ENCODE assay signal across 21 cellular contexts in the genomic region with DNA sequence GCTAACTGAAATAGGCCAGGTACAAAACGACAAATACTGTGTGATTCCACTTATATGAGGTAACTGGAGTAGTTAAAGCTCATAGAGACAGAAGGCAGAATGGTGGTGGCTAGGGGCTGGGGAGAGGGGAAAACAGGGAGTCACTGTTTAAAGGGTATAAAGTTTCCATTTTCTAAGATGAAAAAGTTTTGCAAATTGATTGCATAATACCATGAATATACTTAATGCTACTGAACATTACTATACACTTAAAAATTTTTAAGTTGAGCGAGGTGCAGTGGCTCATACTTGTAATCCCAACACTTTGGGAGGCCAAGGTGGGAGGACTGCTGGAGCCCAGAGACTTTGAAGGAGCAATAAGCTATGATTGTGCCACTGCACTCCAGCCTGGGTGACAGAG.
"Had no signal": no experiment of that assay in that cellular context is flagged by ENCODE, and none has a peak within 500 bp of the region (broad histone marks: within the 10 kb centered on the region; RNA-seq: fewer than 3 reads in every experiment).

No MANE protein-coding gene starts in this region.

- DNase-seq: cortex of kidney; effector memory CD8-positive, alpha-beta T cell; hypothalamus; immature natural killer cell; islet precursor cell; kidney glomerular epithelial cell; left ventricle myocardium superior; lower lobe of right lung; pancreas; stimulated activated CD4-positive, alpha-beta T cell treated with anti-CD3 and anti-CD28 coated beads, Interleukin-2, amount 100 ng/mL, for 24 hours; stimulated activated CD4-positive, alpha-beta T cell treated with anti-CD3 and anti-CD28 coated beads, Interleukin-4, amount 100 ng/mL, for 24 hours; stimulated activated naive CD8-positive, alpha-beta T cell treated with anti-CD3 and anti-CD28 coated beads, Interleukin-15, Interleukin-2, amounts not matched to agents 100 U/mL and 50 U/mL, for 24 hours; testis; tibial artery had no signal

- H3K4me3 Mint-ChIP-seq: effector memory CD8-positive, alpha-beta T cell; immature natural killer cell; natural killer cell treated with Interleukin-12 subunit alpha and Interleukin-12 subunit beta and Interleukin-15 and Interleukin-18, amount 100 ng/mL, for 72 hours; neural crest cell; stimulated activated effector memory CD8-positive, alpha-beta T cell treated with anti-CD3 and anti-CD28 coated beads, Interleukin-12 subunit alpha, Interleukin-12 subunit beta, amount 100 ng/mL, for 72 hours; type B pancreatic cell had no signal

- H3K4me1 ChIP-seq: lower lobe of right lung, testis had no signal

- H3K9me3 ChIP-seq: neutrophil, pancreas, testis had no signal

- FAIRE-seq: frontal cortex, pancreas had no signal

- H3K36me3 ChIP-seq: lower lobe of right lung, neutrophil, pancreas, tibial artery had no signal

- H3K27me3 ChIP-seq: neutrophil, pancreas, testis, tibial artery had no signal

- H3K27ac ChIP-seq: neutrophil, pancreas, testis, tibial artery had no signal

- H3K27ac Mint-ChIP-seq: effector memory CD8-positive, alpha-beta T cell; immature natural killer cell; natural killer cell treated with Interleukin-12 subunit alpha and Interleukin-12 subunit beta and Interleukin-15 and Interleukin-18, amount 100 ng/mL, for 72 hours; progenitor cell of endocrine pancreas; stimulated activated effector memory CD8-positive, alpha-beta T cell treated with anti-CD3 and anti-CD28 coated beads, Interleukin-12 subunit alpha, Interleukin-12 subunit beta, amount 100 ng/mL, for 72 hours; type B pancreatic cell had no signal

- H3K36me3 Mint-ChIP-seq: immature natural killer cell; natural killer cell treated with Interleukin-12 subunit alpha and Interleukin-12 subunit beta and Interleukin-15 and Interleukin-18, amount 100 ng/mL, for 72 hours; stimulated activated effector memory CD8-positive, alpha-beta T cell treated with anti-CD3 and anti-CD28 coated beads, Interleukin-12 subunit alpha, Interleukin-12 subunit beta, amount 100 ng/mL, for 72 hours; type B pancreatic cell had no signal

- H3K27me3 Mint-ChIP-seq: progenitor cell of endocrine pancreas, type B pancreatic cell had no signal

- H3K4me3 ChIP-seq: lower lobe of right lung, pancreas, testis, tibial artery had no signal

- ATAC-seq: effector memory CD8-positive, alpha-beta T cell; left ventricle myocardium superior; lower lobe of right lung; natural killer cell treated with Interleukin-12 subunit alpha and Interleukin-12 subunit beta and Interleukin-15 and Interleukin-18, amount 100 ng/mL, for 72 hours; stimulated activated effector memory CD8-positive, alpha-beta T cell treated with anti-CD3 and anti-CD28 coated beads, Interleukin-12 subunit alpha, Interleukin-12 subunit beta, amount 100 ng/mL, for 72 hours; stimulated activated naive CD8-positive, alpha-beta T cell treated with anti-CD3 and anti-CD28 coated beads, Interleukin-15, Interleukin-2, amounts not matched to agents 100 U/mL and 50 U/mL, for 24 hours had no signal

- H3K9me3 Mint-ChIP-seq: effector memory CD8-positive, alpha-beta T cell; immature natural killer cell; natural killer cell treated with Interleukin-12 subunit alpha and Interleukin-12 subunit beta and Interleukin-15 and Interleukin-18, amount 100 ng/mL, for 72 hours; neural crest cell; stimulated activated effector memory CD8-positive, alpha-beta T cell treated with anti-CD3 and anti-CD28 coated beads, Interleukin-12 subunit alpha, Interleukin-12 subunit beta, amount 100 ng/mL, for 72 hours; type B pancreatic cell had no signal
